Comparison of ENCODE assay signal across 7 cellular contexts in the genomic region with DNA sequence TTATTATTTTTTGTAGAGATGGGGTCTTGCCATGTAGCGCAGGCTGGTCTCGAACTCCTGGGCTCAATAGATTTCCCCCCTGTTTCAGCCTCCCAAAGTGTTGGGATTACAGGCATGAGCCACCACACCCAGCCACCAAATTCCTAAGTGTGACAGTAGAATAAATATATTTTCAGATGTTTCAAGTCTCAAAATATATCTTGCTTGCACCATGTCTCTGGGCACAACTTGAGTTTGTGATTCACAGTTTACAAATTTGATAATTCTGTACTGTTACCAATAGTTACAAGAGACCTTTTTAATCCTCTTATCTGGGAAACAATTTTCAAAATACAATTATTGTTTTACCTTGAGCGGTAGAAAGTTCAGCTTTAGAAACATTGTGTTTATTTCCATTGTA.
"Had no signal": no experiment of that assay in that cellular context is flagged by ENCODE, and none has a peak within 500 bp of the region (broad histone marks: within the 10 kb centered on the region; RNA-seq: fewer than 3 reads in every experiment).

No MANE protein-coding gene starts in this region.

- ATAC-seq: GM23338, HepG2 had no signal

- H3K27me3 Mint-ChIP-seq: IgD-negative memory B cell had no signal

- H3K27ac Mint-ChIP-seq: GM23338, H9, IgD-negative memory B cell had no signal

- DNase-seq: H9, HCEC 1CT, KBM-7 had no signal

- H3K9me3 Mint-ChIP-seq: GM23338, H9, IgD-negative memory B cell had no signal

- H3K4me2 ChIP-seq: GM23338 had no signal

- H3K27ac ChIP-seq: HL-60 had no signal

- H3K4me3 Mint-ChIP-seq: GM23338, H9, IgD-negative memory B cell had no signal

- H3K4me3 ChIP-seq: GM23338 had no signal

- H2AFZ ChIP-seq: GM23338 had no signal
